34 cellular contexts compared by ENCODE assay signal in genomic region chr5:175860531-175861045, GRCh38. TPM values are rescaled to one million over a fixed set of nuclear protein-coding genes. Genes with fewer than 3 reads are reported as not detected.
"Had no signal": no experiment of that assay in that cellular context is flagged by ENCODE, and none has a peak within 500 bp of the region (broad histone marks: within the 10 kb centered on the region; RNA-seq: fewer than 3 reads in every experiment).

No MANE protein-coding gene starts in this region.

- H2AFZ ChIP-seq: PC-9 had no signal

- H3K4me3 ChIP-seq: PC-9 had no signal

- H3K4me2 ChIP-seq: PC-9 had no signal

- FAIRE-seq: RCC 7860 had no signal

- H3K27me3 ChIP-seq: brain microvascular endothelial cell had no signal

- H3K27ac ChIP-seq: brain microvascular endothelial cell, PC-9, RWPE1 had no signal

- H3K36me3 ChIP-seq: brain microvascular endothelial cell had no signal

- DNase-seq: activated B cell treated with CpG ODN at 0.5 μM for 24 hours; activated CD4-positive, alpha-beta memory T cell treated with anti-CD3 and anti-CD28 coated beads, Interleukin-2, amount 10 ng/mL, durations not matched to agents 7 days and 5 days; activated CD4-positive, alpha-beta T cell treated with anti-CD3 and anti-CD28 coated beads for 4 hours; activated CD4-positive, CD25-positive, alpha-beta regulatory T cell treated with anti-CD3 and anti-CD28 coated beads, Interleukin-2, amount 50 U/mL, for 72 hours; activated CD8-positive, alpha-beta memory T cell treated with anti-CD3 and anti-CD28 coated beads for 24 hours; activated CD8-positive, alpha-beta memory T cell treated with anti-CD3 and anti-CD28 coated beads, Interleukin-2, amount 10 ng/mL, durations not matched to agents 7 days and 5 days; activated CD8-positive, alpha-beta memory T cell treated with anti-CD3 and anti-CD28 coated beads, Interleukin-2, amount 50 U/mL, for 48 hours; activated effector memory CD4-positive, alpha-beta T cell treated with Interleukin-2 at 50 U/mL for 16 hours; activated naive CD4-positive, alpha-beta T cell treated with anti-CD3 and anti-CD28 coated beads, Interleukin-2, amount 10 ng/mL, durations not matched to agents 7 days and 5 days; activated naive CD8-positive, alpha-beta T cell treated with anti-CD3 and anti-CD28 coated beads, Interleukin-2, amount 50 U/mL, for 24 hours; activated T-cell treated with anti-CD3 and anti-CD28 coated beads, Interleukin-2, amount 50 U/mL, for 48 hours; anterior cingulate cortex; brain microvascular endothelial cell; central memory CD4-positive, alpha-beta T cell; NCI-H1105; NCI-H1417 treated with DMSO at 0.1 percent for 48 hours; NCI-H187 treated with DMSO at 0.1 percent for 48 hours; NCI-H2171 treated with DMSO at 0.1 percent for 48 hours; NCI-H2227 treated with DMSO at 0.1 percent for 48 hours; NCI-H446; NCI-H510A treated with DMSO at 0.1 percent for 48 hours; NCI-H526 treated with DMSO at 0.1 percent for 48 hours; SIG-M5; T-helper 1 cell; T-helper 2 cell; T-helper 9 cell had no signal

- ATAC-seq: activated CD8-positive, alpha-beta memory T cell treated with anti-CD3 and anti-CD28 coated beads, Interleukin-2, amount 10 ng/mL, durations not matched to agents 7 days and 5 days; activated naive CD8-positive, alpha-beta T cell treated with anti-CD3 and anti-CD28 coated beads, Interleukin-2, amount 50 U/mL, for 24 hours; Right ventricle myocardium inferior; SK-N-SH treated with all-trans-retinoic acid at 6 μM for 48 hours had no signal

RNA-seq across cellular contexts. Expression of gene CPLX2, which starts 10.8 kb away (rescaled TPM):
- total RNA-seq: activated B cell treated with CpG ODN at 0.5 μM for 24 hours; activated CD4-positive, alpha-beta memory T cell treated with anti-CD3 and anti-CD28 coated beads, Interleukin-2, amount 10 ng/mL, durations not matched to agents 7 days and 5 days; activated CD8-positive, alpha-beta memory T cell treated with anti-CD3 and anti-CD28 coated beads, Interleukin-2, amount 10 ng/mL, durations not matched to agents 7 days and 5 days; MCF 10A; OCI-LY7; PC-9; Right ventricle myocardium inferior; SK-MEL-5 had no signal
